In the genomic region with DNA sequence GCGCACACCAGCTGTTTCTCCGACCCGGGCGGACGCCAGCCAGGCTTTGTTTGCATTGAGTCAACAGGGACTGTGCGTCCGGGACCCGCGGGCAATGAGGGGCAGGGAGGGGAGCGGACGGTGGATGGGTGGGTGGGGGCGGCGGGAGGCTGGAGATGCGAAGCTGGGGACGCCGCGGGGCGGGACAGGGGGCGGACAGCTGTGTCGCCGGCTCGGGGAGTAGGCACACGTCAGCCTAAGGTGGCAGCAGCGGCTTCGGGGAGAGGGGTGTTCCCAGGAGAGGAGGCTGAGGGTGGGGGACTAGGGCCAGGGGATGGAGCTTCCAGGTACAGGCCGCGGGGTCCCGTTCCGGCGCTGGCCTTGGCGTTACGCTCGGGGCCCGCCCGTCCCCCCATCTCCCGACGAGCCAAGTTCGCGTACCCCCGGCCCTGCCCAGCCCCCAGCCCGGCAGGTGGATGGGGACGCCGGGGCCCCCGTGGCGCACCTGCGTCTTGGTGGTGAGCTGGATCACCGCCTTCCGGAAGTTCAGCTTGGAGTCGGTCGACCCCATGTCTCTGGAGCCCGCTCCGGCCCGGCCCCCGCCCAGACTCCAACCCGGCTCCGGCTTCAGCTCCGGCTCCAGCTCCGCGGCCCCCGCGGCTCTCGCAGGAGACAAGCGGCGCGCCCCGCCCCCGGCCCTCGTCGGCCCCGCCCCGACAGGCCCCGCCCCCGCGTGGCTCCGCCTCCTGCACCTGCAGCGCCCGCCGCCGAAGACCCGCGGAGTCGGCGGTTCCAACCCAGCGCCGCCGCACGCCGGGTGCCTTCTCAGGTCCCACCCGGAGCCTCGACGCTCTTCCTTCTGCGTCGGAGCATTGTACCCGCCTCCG, we compare ENCODE assay signal across 1 cellular context.
A peak's percentile ranks its signal among the peaks of the same experiment; 100 is the strongest.
TF ChIP-seq lines count a peak whose summit lies in the region.

HID1 (minus strand) TSS at position 653 of the 866 bp plus-strand sequence; CDS start at position 550, 103 bp downstream.

TF ChIP-seq in HepG2, 621 proteins besides CTCF, POLR2A, EP300 and RAD21 (continued from another document):
- TF ChIP-seq, protein P1, sequence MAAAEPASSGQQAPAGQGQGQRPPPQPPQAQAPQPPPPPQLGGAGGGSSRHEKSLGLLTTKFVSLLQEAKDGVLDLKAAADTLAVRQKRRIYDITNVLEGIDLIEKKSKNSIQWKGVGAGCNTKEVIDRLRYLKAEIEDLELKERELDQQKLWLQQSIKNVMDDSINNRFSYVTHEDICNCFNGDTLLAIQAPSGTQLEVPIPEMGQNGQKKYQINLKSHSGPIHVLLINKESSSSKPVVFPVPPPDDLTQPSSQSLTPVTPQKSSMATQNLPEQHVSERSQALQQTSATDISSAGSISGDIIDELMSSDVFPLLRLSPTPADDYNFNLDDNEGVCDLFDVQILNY (CRISPR knock-in tag; conservative IDR thresholded peaks at IDR 0.05), result no peak
- TF ChIP-seq DPF2 (CRISPR knock-in tag; IDR thresholded peaks at IDR 0.05; ENCODE audit: borderline replicate concordance, low read depth), result peak; percentile 73; the same call in 1 of the 2 replicates
- TF ChIP-seq, protein P2, sequence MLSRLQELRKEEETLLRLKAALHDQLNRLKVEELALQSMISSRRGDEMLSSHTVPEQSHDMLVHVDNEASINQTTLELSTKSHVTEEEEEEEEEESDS (CRISPR knock-in tag; IDR thresholded peaks at IDR 0.05; ENCODE audit: borderline replicate concordance), result no peak
- TF ChIP-seq, protein P3, sequence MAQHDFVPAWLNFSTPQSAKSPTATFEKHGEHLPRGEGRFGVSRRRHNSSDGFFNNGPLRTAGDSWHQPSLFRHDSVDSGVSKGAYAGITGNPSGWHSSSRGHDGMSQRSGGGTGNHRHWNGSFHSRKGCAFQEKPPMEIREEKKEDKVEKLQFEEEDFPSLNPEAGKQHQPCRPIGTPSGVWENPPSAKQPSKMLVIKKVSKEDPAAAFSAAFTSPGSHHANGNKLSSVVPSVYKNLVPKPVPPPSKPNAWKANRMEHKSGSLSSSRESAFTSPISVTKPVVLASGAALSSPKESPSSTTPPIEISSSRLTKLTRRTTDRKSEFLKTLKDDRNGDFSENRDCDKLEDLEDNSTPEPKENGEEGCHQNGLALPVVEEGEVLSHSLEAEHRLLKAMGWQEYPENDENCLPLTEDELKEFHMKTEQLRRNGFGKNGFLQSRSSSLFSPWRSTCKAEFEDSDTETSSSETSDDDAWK (CRISPR knock-in tag; IDR thresholded peaks at IDR 0.05), result no peak
- TF ChIP-seq TFDP1 (CRISPR knock-in tag; IDR thresholded peaks at IDR 0.05; ENCODE audit: borderline replicate concordance), result peak; percentile 81; the same call in 1 of the 2 replicates
- TF ChIP-seq ZKSCAN5 (CRISPR knock-in tag; IDR thresholded peaks at IDR 0.05), result no peak
- TF ChIP-seq ZNF563 (CRISPR knock-in tag; IDR thresholded peaks at IDR 0.05), result 0 out of 2 replicates have a peak, but pooled peaks have one; percentile 51
- TF ChIP-seq KDM4B (CRISPR knock-in tag; IDR thresholded peaks at IDR 0.05), result no peak; the same call in 1 of the 2 replicates
- TF ChIP-seq, protein P4, sequence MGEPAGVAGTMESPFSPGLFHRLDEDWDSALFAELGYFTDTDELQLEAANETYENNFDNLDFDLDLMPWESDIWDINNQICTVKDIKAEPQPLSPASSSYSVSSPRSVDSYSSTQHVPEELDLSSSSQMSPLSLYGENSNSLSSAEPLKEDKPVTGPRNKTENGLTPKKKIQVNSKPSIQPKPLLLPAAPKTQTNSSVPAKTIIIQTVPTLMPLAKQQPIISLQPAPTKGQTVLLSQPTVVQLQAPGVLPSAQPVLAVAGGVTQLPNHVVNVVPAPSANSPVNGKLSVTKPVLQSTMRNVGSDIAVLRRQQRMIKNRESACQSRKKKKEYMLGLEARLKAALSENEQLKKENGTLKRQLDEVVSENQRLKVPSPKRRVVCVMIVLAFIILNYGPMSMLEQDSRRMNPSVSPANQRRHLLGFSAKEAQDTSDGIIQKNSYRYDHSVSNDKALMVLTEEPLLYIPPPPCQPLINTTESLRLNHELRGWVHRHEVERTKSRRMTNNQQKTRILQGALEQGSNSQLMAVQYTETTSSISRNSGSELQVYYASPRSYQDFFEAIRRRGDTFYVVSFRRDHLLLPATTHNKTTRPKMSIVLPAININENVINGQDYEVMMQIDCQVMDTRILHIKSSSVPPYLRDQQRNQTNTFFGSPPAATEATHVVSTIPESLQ (CRISPR knock-in tag; conservative IDR thresholded peaks at IDR 0.05), result no peak
- no peak for TF ChIP-seq NR3C1 (CRISPR knock-in tag; IDR thresholded peaks at IDR 0.05)
- TF ChIP-seq ZNF605 (CRISPR knock-in tag; IDR thresholded peaks at IDR 0.05), result no peak
- no peak for TF ChIP-seq SUZ12 (IDR thresholded peaks at IDR 0.05; ENCODE audit: low read depth, low read length)
- TF ChIP-seq, protein P5, sequence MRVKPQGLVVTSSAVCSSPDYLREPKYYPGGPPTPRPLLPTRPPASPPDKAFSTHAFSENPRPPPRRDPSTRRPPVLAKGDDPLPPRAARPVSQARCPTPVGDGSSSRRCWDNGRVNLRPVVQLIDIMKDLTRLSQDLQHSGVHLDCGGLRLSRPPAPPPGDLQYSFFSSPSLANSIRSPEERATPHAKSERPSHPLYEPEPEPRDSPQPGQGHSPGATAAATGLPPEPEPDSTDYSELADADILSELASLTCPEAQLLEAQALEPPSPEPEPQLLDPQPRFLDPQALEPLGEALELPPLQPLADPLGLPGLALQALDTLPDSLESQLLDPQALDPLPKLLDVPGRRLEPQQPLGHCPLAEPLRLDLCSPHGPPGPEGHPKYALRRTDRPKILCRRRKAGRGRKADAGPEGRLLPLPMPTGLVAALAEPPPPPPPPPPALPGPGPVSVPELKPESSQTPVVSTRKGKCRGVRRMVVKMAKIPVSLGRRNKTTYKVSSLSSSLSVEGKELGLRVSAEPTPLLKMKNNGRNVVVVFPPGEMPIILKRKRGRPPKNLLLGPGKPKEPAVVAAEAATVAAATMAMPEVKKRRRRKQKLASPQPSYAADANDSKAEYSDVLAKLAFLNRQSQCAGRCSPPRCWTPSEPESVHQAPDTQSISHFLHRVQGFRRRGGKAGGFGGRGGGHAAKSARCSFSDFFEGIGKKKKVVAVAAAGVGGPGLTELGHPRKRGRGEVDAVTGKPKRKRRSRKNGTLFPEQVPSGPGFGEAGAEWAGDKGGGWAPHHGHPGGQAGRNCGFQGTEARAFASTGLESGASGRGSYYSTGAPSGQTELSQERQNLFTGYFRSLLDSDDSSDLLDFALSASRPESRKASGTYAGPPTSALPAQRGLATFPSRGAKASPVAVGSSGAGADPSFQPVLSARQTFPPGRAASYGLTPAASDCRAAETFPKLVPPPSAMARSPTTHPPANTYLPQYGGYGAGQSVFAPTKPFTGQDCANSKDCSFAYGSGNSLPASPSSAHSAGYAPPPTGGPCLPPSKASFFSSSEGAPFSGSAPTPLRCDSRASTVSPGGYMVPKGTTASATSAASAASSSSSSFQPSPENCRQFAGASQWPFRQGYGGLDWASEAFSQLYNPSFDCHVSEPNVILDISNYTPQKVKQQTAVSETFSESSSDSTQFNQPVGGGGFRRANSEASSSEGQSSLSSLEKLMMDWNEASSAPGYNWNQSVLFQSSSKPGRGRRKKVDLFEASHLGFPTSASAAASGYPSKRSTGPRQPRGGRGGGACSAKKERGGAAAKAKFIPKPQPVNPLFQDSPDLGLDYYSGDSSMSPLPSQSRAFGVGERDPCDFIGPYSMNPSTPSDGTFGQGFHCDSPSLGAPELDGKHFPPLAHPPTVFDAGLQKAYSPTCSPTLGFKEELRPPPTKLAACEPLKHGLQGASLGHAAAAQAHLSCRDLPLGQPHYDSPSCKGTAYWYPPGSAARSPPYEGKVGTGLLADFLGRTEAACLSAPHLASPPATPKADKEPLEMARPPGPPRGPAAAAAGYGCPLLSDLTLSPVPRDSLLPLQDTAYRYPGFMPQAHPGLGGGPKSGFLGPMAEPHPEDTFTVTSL (CRISPR knock-in tag; IDR thresholded peaks at IDR 0.05; ENCODE audit: borderline replicate concordance), result no peak
- no peak for TF ChIP-seq CCDC6 (CRISPR knock-in tag; IDR thresholded peaks at IDR 0.05)
- no peak for TF ChIP-seq RCOR2 (CRISPR knock-in tag; IDR thresholded peaks at IDR 0.05)
- TF ChIP-seq ZMAT3 (CRISPR knock-in tag; conservative IDR thresholded peaks at IDR 0.05), result no peak; the same call in 1 of the 2 replicates
- no peak for TF ChIP-seq ZBTB3 (CRISPR knock-in tag; IDR thresholded peaks at IDR 0.05; ENCODE audit: borderline replicate concordance, low read depth)
- TF ChIP-seq NFATC3 (CRISPR knock-in tag; IDR thresholded peaks at IDR 0.05), result no peak; the same call in 1 of the 2 replicates
- TF ChIP-seq ZNF468 (CRISPR knock-in tag; IDR thresholded peaks at IDR 0.05), result 0 out of 2 replicates have a peak, but pooled peaks have one; percentile 62
- no peak for TF ChIP-seq RAD51 (IDR thresholded peaks at IDR 0.05; ENCODE audit: borderline replicate concordance)
- no peak; the same call in 1 of the 2 replicates for TF ChIP-seq ATF3 (CRISPR knock-in tag; IDR thresholded peaks at IDR 0.05)
- TF ChIP-seq BCL6 (CRISPR knock-in tag; IDR thresholded peaks at IDR 0.05), result peak; percentile 65
- no peak for TF ChIP-seq CREBL2 (CRISPR knock-in tag; IDR thresholded peaks at IDR 0.05; ENCODE audit: borderline replicate concordance)
- TF ChIP-seq DNMT1 (CRISPR knock-in tag; IDR thresholded peaks at IDR 0.05), result no peak; the same call in 1 of the 2 replicates
- TF ChIP-seq ZBTB49 (CRISPR knock-in tag; IDR thresholded peaks at IDR 0.05; ENCODE audit: borderline replicate concordance), result no peak
- peak; percentile 52; the same call in 1 of the 2 replicates for TF ChIP-seq ARID5B (CRISPR knock-in tag; IDR thresholded peaks at IDR 0.05)
- no peak for TF ChIP-seq KLF15 (CRISPR knock-in tag; IDR thresholded peaks at IDR 0.05; ENCODE audit: borderline replicate concordance)
